Comparison of ENCODE assay signal across 8 cellular contexts in the genomic region with DNA sequence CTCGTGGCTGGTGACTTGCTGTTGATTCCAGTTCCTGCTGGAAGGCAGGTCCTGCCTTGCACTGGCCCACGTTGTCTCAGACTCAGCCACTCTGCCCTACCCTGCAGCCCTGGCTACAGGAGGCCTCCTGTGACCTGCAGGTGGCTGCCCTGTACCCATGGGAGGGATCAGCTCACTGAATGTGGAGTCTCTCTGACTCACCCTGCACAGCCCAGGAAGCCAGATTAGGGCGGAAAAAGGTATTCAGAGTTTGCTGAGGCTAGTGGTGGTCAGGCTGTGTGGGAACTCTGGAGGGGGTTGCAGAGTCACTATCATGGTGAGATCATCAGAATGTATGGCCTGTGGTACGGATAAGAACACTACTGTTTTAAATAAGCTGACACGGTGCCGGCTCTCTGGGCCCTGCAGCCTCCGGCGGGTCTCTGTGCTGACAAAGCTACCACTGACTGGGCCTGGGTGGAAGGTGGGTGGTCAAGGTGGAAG. TPM values are rescaled to one million over a fixed set of nuclear protein-coding genes. Genes with fewer than 3 reads are reported as not detected.
A peak's percentile ranks its signal among the peaks of the same experiment; 100 is the strongest.
DNase-seq lines count a peak whose midpoint lies in the region; ATAC-seq and TF ChIP-seq lines count a peak whose summit lies in the region.

No MANE protein-coding gene starts in this region.

- no peaks in the 10 kb centered on the region for H3K36me3 Mint-ChIP-seq in neural crest cell (ENCODE audit: low read depth)

- no peaks in the 10 kb centered on the region for H3K27me3 Mint-ChIP-seq in neural crest cell (ENCODE audit: low read depth)

- in situ Hi-C loops in brain microvascular endothelial cell (cut with HindIII; ENCODE audit: low pct_ligation_motif_present, low sequenced_read_pairs) = no loop called here

- H3K4me3 Mint-ChIP-seq in neural crest cell = no peak overlapping the region

- peak overlapping the region; percentile 79 for H3K27ac ChIP-seq in brain microvascular endothelial cell

- TF ChIP-seq CTCF in brain microvascular endothelial cell (IDR thresholded peaks at IDR 0.05; ENCODE audit: low read depth, low read length, missing control alignments) = peak; percentile 49
- no peak for TF ChIP-seq CTCF in neural crest cell (conservative IDR thresholded peaks at IDR 0.05)

- no peaks in the 10 kb centered on the region for H3K27me3 ChIP-seq in brain microvascular endothelial cell (replicated peaks)

- peaks cover 11% of the 10 kb centered on the region for H3K36me3 ChIP-seq in brain microvascular endothelial cell (replicated peaks)

- H3K27ac Mint-ChIP-seq in neural crest cell (ENCODE audit: unreplicated experiment) = peak overlapping the region; percentile 94

- H3K4me3 ChIP-seq in brain microvascular endothelial cell (ENCODE audit: low read depth, low read length) = no peak overlapping the region

- ATAC-seq in GM18861 (IDR thresholded peaks at IDR 0.05; ENCODE audit: unreplicated experiment) (peak; percentile 45), HG02885 (IDR thresholded peaks at IDR 0.05; ENCODE audit: poor library complexity, unreplicated experiment) (no peak)

- H3K9me3 Mint-ChIP-seq in neural crest cell = no peaks in the 10 kb centered on the region

- DNase-seq in NCI-H460 (ENCODE audit: extremely low read depth, low read depth) = peak; percentile 66
- peak; percentile 98 for DNase-seq in brain microvascular endothelial cell
- DNase-seq in neural crest cell (ENCODE audit: low read depth, low spot score) = no peak
- DNase-seq in epidermal melanocyte (ENCODE audit: insufficient read length, low spot score) = no peak
- no peak for DNase-seq in NCI-H1436 treated with DMSO at 0.1 percent for 48 hours (lab: John Stamatoyannopoulos, UW)
- no peak for DNase-seq in SHP77 (lab: John Stamatoyannopoulos, UW)

- peaks cover 16% of the 10 kb centered on the region for H3K4me1 Mint-ChIP-seq in neural crest cell

RNA-seq across cellular contexts. Expression of gene PYGB, which starts 24.7 kb away (rescaled TPM):
- total RNA-seq in NCI-H460 (2014; rRNA removed; shearing (Covaris generic)) = 422 and 453 TPM in 2 replicates
- 488 and 572 TPM in 2 replicates for polyA plus RNA-seq in NCI-H460 (2014; cell fraction: nucleus; rRNA removed)
- total RNA-seq in neural crest cell = 71.1 and 77.1 TPM in 2 replicates

RNA-seq across cellular contexts. Expression of gene ENTPD6, which starts 27.7 kb away (rescaled TPM):
- 79.9 and 89.6 TPM in 2 replicates for total RNA-seq in NCI-H460 (2014; rRNA removed; shearing (Covaris generic))
- polyA plus RNA-seq in NCI-H460 (2014; cell fraction: nucleus; rRNA removed) = 370 and 374 TPM in 2 replicates
- total RNA-seq in neural crest cell = 70.0 and 73.4 TPM in 2 replicates

Comparison
In these comparisons a context has a peak if more than half of its experiments do, and no peak if none do; other contexts are left out.
1. DNase-seq: peak in NCI-H460 (single experiment) and brain microvascular endothelial cell (single experiment); none in neural crest cell (single experiment), epidermal melanocyte (single experiment), NCI-H1436 treated with DMSO at 0.1 percent for 48 hours (single experiment) and SHP77 (0 of 2).